Comparison of ENCODE assay signal across 8 cellular contexts in the genomic region with DNA sequence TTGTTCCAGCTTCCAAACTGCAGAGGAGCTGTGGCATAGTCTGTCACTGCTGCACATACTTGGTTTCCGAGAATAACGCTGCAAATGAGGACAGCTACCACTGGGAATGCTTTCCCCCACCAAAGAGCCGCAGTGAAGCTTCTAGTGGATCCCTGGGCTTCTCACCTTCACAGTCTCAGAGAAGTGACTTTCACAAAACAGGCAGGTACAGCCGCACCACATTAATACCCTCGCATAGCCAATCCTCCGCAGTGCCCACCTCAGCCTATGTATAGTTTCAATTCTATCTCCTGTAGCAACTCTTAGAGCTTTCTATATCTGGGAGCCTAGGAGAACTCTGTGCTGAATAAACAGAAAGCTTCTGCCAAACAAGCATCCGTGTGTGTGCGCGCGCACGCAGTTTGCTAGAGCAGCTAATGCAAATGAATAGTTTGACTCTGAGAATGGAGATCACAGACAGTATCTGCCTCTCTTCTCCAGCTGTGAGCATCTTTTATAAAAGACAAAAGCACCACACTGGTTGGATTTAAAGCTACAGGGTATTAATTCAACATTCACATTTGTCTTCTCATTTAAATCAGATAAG.
DNase-seq lines count a peak whose midpoint lies in the region; ATAC-seq and TF ChIP-seq lines count a peak whose summit lies in the region.

No MANE protein-coding gene starts in this region.

- DNase-seq in DMS 273 (lab: John Stamatoyannopoulos, UW; ENCODE audit: unreplicated experiment) = peak; percentile 83
- DNase-seq in RWPE2 (ENCODE audit: low spot score) = no peak
- peak; percentile 95 for DNase-seq in globus pallidus (ENCODE audit: low spot score)
- peak; percentile 57 for DNase-seq in neural crest cell (ENCODE audit: low read depth, low spot score)
- DNase-seq in EL = no peak
- no peak for DNase-seq in stimulated activated effector memory CD8-positive, alpha-beta T cell treated with anti-CD3 and anti-CD28 coated beads, Interleukin-12 subunit alpha, Interleukin-12 subunit beta, amount 100 ng/mL, for 72 hours (ENCODE audit: low spot score in 2 of 2)
- no peak for DNase-seq in SJCRH30

- H3K27ac ChIP-seq in RWPE2 (ENCODE audit: poor library complexity, severe bottlenecking) (no peak overlapping the region), SJCRH30 (no peak overlapping the region)

- TF ChIP-seq CTCF in RWPE2 (IDR thresholded peaks at IDR 0.05; ENCODE audit: poor library complexity, severe bottlenecking) (no peak), neural crest cell (conservative IDR thresholded peaks at IDR 0.05) (no peak)

- H3K9me3 Mint-ChIP-seq in neural crest cell = no peaks in the 10 kb centered on the region
- no peaks in the 10 kb centered on the region for H3K9me3 Mint-ChIP-seq in stimulated activated effector memory CD8-positive, alpha-beta T cell treated with anti-CD3 and anti-CD28 coated beads, Interleukin-12 subunit alpha, Interleukin-12 subunit beta, amount 100 ng/mL, for 72 hours

- no peak overlapping the region for H3K27ac Mint-ChIP-seq in neural crest cell (ENCODE audit: unreplicated experiment)
- H3K27ac Mint-ChIP-seq in stimulated activated effector memory CD8-positive, alpha-beta T cell treated with anti-CD3 and anti-CD28 coated beads, Interleukin-12 subunit alpha, Interleukin-12 subunit beta, amount 100 ng/mL, for 72 hours = no peak overlapping the region

- H3K4me1 Mint-ChIP-seq in neural crest cell = peaks cover 41% of the 10 kb centered on the region
- H3K4me1 Mint-ChIP-seq in stimulated activated effector memory CD8-positive, alpha-beta T cell treated with anti-CD3 and anti-CD28 coated beads, Interleukin-12 subunit alpha, Interleukin-12 subunit beta, amount 100 ng/mL, for 72 hours = no peaks in the 10 kb centered on the region

- H3K4me1 ChIP-seq in RWPE2 (ENCODE audit: insufficient read depth, poor library complexity, severe bottlenecking) (peaks cover 29% of the 10 kb centered on the region), SJCRH30 (peaks cover 13% of the 10 kb centered on the region)

- peak; percentile 36; the same call in 2 of the 3 replicates for ATAC-seq in RWPE2 (ENCODE audit: low read depth)
- ATAC-seq in stimulated activated effector memory CD8-positive, alpha-beta T cell treated with anti-CD3 and anti-CD28 coated beads, Interleukin-12 subunit alpha, Interleukin-12 subunit beta, amount 100 ng/mL, for 72 hours = no peak
- no peak for ATAC-seq in HG02642 (IDR thresholded peaks at IDR 0.05; ENCODE audit: poor library complexity, unreplicated experiment)

- no peak overlapping the region for H3K4me3 ChIP-seq in RWPE2 (ENCODE audit: severe bottlenecking)
- H3K4me3 ChIP-seq in SJCRH30 = no peak overlapping the region

- H3K36me3 Mint-ChIP-seq in neural crest cell (ENCODE audit: low read depth) = no peaks in the 10 kb centered on the region
- H3K36me3 Mint-ChIP-seq in stimulated activated effector memory CD8-positive, alpha-beta T cell treated with anti-CD3 and anti-CD28 coated beads, Interleukin-12 subunit alpha, Interleukin-12 subunit beta, amount 100 ng/mL, for 72 hours = no peaks in the 10 kb centered on the region

- no peaks in the 10 kb centered on the region for H3K27me3 ChIP-seq in RWPE2 (ENCODE audit: insufficient read depth, poor library complexity, severe bottlenecking)
- no peaks in the 10 kb centered on the region for H3K27me3 ChIP-seq in SJCRH30

- no peaks in the 10 kb centered on the region for H3K9me3 ChIP-seq in RWPE2 (ENCODE audit: severe bottlenecking)
- no peaks in the 10 kb centered on the region for H3K9me3 ChIP-seq in SJCRH30 (replicated peaks)

- peak overlapping the region; percentile 77 for H3K4me3 Mint-ChIP-seq in neural crest cell
- H3K4me3 Mint-ChIP-seq in stimulated activated effector memory CD8-positive, alpha-beta T cell treated with anti-CD3 and anti-CD28 coated beads, Interleukin-12 subunit alpha, Interleukin-12 subunit beta, amount 100 ng/mL, for 72 hours = no peak overlapping the region

- H3K36me3 ChIP-seq in RWPE2 (ENCODE audit: low read depth) (peaks cover 9% of the 10 kb centered on the region; the same call in 1 of the 2 replicates), SJCRH30 (no peaks in the 10 kb centered on the region)

- H3K27me3 Mint-ChIP-seq in neural crest cell (ENCODE audit: low read depth) = no peaks in the 10 kb centered on the region

Comparison
In these comparisons a context has a peak if more than half of its experiments do, and no peak if none do; other contexts are left out.
1. DNase-seq: peak in DMS 273 (single experiment), globus pallidus (single experiment) and neural crest cell (single experiment); none in RWPE2 (single experiment), EL (single experiment), stimulated activated effector memory CD8-positive, alpha-beta T cell treated with anti-CD3 and anti-CD28 coated beads, Interleukin-12 subunit alpha, Interleukin-12 subunit beta, amount 100 ng/mL, for 72 hours (0 of 2) and SJCRH30 (0 of 2).